ENCODE assay signal across 8 cellular contexts in genomic region chr7:7157177-7157886, GRCh38. TPM values are rescaled to one million over a fixed set of nuclear protein-coding genes. Genes with fewer than 3 reads are reported as not detected.
DNase-seq lines count a peak whose midpoint lies in the region; ATAC-seq and TF ChIP-seq lines count a peak whose summit lies in the region.

No MANE protein-coding gene starts in this region.

- POLR2A ChIA-PET in activated CD8-positive, alpha-beta T cell treated with anti-CD3 and anti-CD28 coated beads for 36 hours (lab: Charles Lee) = interaction anchor here (0.7 to 1.8 kb wide), 5 partner anchors 18 to 679 kb away, joined by 3 to 5 read pairs (median 3); partner anchors contain the start of gene C1GALT1

- H3K9me3 Mint-ChIP-seq in activated CD8-positive, alpha-beta T cell treated with anti-CD3 and anti-CD28 coated beads for 36 hours = peaks cover 10% of the 10 kb centered on the region

- no peak overlapping the region for H3K27ac ChIP-seq in Karpas-422 (ENCODE audit: low read length)

- peak overlapping the region; percentile 41; the same call in 1 of the 2 replicates for H2AFZ ChIP-seq in Karpas-422 (ENCODE audit: low read length)

- H3K79me2 ChIP-seq in Karpas-422 (ENCODE audit: low read length) = no peaks in the 10 kb centered on the region

- peak overlapping the region; percentile 90 for H3K27ac Mint-ChIP-seq in activated CD8-positive, alpha-beta T cell treated with anti-CD3 and anti-CD28 coated beads for 36 hours

- no peaks in the 10 kb centered on the region for H4K20me1 ChIP-seq in Karpas-422 (ENCODE audit: insufficient read depth, low read depth, low read length)

- H3K36me3 Mint-ChIP-seq in activated CD8-positive, alpha-beta T cell treated with anti-CD3 and anti-CD28 coated beads for 36 hours (ENCODE audit: low read depth) = peaks cover 3% of the 10 kb centered on the region

- no peaks in the 10 kb centered on the region for H3K36me3 ChIP-seq in Karpas-422 (ENCODE audit: insufficient read depth, low read length)

- H3K27me3 Mint-ChIP-seq in activated CD8-positive, alpha-beta T cell treated with anti-CD3 and anti-CD28 coated beads for 36 hours = no peaks in the 10 kb centered on the region

- DNase-seq in ELR (ENCODE audit: low read depth) (peak; percentile 79), Karpas-422 (peak; percentile 33), fibroblast of pulmonary artery (ENCODE audit: low read depth) (peak; percentile 44), ecto neural progenitor cell (ENCODE audit: low spot score) (no peak), cerebellum (ENCODE audit: low spot score) (no peak)
- peak; percentile 77 for DNase-seq in activated CD8-positive, alpha-beta T cell treated with anti-CD3 and anti-CD28 coated beads for 36 hours
- peak; percentile 21 to 85 (median 64) for DNase-seq in stimulated activated naive CD4-positive, alpha-beta T cell (lab: John Stamatoyannopoulos, UW)

- no peak overlapping the region for H3K4me3 ChIP-seq in Karpas-422 (ENCODE audit: low read length)
- H3K4me3 ChIP-seq in fibroblast of pulmonary artery (replicated peaks; ENCODE audit: low read depth, low read length) = no peak overlapping the region

- no peaks in the 10 kb centered on the region for H3K9me3 ChIP-seq in Karpas-422 (ENCODE audit: low read length)

- peaks cover 49% of the 10 kb centered on the region for H3K4me1 Mint-ChIP-seq in activated CD8-positive, alpha-beta T cell treated with anti-CD3 and anti-CD28 coated beads for 36 hours (ENCODE audit: low read depth)

- peak overlapping the region; percentile 66 for H3K4me3 Mint-ChIP-seq in activated CD8-positive, alpha-beta T cell treated with anti-CD3 and anti-CD28 coated beads for 36 hours

- H3K27me3 ChIP-seq in Karpas-422 (ENCODE audit: low read length) = no peaks in the 10 kb centered on the region

- ATAC-seq in GM21723 (IDR thresholded peaks at IDR 0.05; ENCODE audit: unreplicated experiment) = peak; percentile 86
- peak; percentile 90 for ATAC-seq in activated CD8-positive, alpha-beta T cell treated with anti-CD3 and anti-CD28 coated beads for 36 hours

- CTCF ChIA-PET in activated CD8-positive, alpha-beta T cell treated with anti-CD3 and anti-CD28 coated beads for 36 hours (lab: Charles Lee) = interaction anchor here (1.2 to 1.5 kb wide), 2 partner anchors 53 to 267 kb away, joined by 3 read pairs; no protein-coding TSS in a partner anchor

- no peak for TF ChIP-seq CTCF in activated CD8-positive, alpha-beta T cell treated with anti-CD3 and anti-CD28 coated beads for 36 hours (IDR thresholded peaks at IDR 0.05)
- TF ChIP-seq CTCF in fibroblast of pulmonary artery (IDR thresholded peaks at IDR 0.05; ENCODE audit: low read length, missing control alignments) = no peak

- H3K9me2 ChIP-seq in Karpas-422 (replicated peaks; ENCODE audit: insufficient read depth, low read length) = no peaks in the 10 kb centered on the region

- H3K4me1 ChIP-seq in Karpas-422 (ENCODE audit: low read length) = peaks cover 15% of the 10 kb centered on the region

- no peak overlapping the region for H3K9ac ChIP-seq in Karpas-422 (ENCODE audit: low read length)

- intact Hi-C loops in activated CD8-positive, alpha-beta T cell treated with anti-CD3 and anti-CD28 coated beads for 36 hours (cut with micrococcal nuclease) = no loop called here

- no peak overlapping the region for H3K4me2 ChIP-seq in Karpas-422 (ENCODE audit: low read depth, low read length, poor library complexity, severe bottlenecking)

RNA-seq across cellular contexts. Expression of gene C1GALT1, which starts 25.0 kb away (rescaled TPM):
- 36.7 and 54.1 TPM in 2 replicates for total RNA-seq in Karpas-422 (2014; rRNA removed; shearing (Covaris generic); ENCODE audit: low replicate concordance)
- total RNA-seq in activated CD8-positive, alpha-beta T cell treated with anti-CD3 and anti-CD28 coated beads for 36 hours = 10 to 100 TPM; 39.0 to 39.5 TPM
- total RNA-seq in cerebellum = 34.8 TPM

Comparison
In these comparisons a context has a peak if more than half of its experiments do, and no peak if none do; other contexts are left out.
1. DNase-seq: peak in ELR (single experiment), Karpas-422 (single experiment), activated CD8-positive, alpha-beta T cell treated with anti-CD3 and anti-CD28 coated beads for 36 hours (single experiment), fibroblast of pulmonary artery (single experiment) and stimulated activated naive CD4-positive, alpha-beta T cell (6 of 6); none in ecto neural progenitor cell (single experiment) and cerebellum (single experiment).